ENCODE assay signal across 9 cellular contexts in the genomic region with DNA sequence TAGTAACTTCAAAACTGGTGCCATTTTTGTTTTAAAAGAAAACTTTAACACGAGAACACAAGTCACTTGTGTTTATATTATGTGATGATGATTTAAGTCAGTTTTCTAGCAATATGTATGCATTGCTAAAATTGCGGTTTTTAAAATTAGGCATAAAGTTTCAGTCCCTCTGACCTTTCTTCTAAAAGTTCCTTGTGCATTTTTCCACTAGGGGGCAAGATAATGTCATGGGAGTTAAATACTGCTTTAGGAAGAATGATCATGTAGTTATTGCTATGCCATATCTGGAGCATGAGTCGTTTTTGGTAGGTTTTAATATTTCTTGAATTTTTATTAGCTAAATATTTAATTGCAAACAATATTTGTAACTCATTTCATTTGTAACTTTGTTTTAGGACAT.
DNase-seq lines count a peak whose midpoint lies in the region; ATAC-seq lines count a peak whose summit lies in the region.
"Had no signal": no experiment of that assay in that cellular context is flagged by ENCODE, and none has a peak within 500 bp of the region (broad histone marks: within the 10 kb centered on the region; RNA-seq: fewer than 3 reads in every experiment).

No MANE protein-coding gene starts in this region.

- no peak for ATAC-seq in HG02981 (IDR thresholded peaks at IDR 0.05; ENCODE audit: unreplicated experiment)

- peak; percentile 7 for DNase-seq in NCI-H146 (lab: John Stamatoyannopoulos, UW)
- DNase-seq in NCI-H146 treated with DMSO at 0.1 percent for 48 hours (lab: John Stamatoyannopoulos, UW; ENCODE audit: unreplicated experiment) = no peak
- DNase-seq in NCI-H1694 (lab: John Stamatoyannopoulos, UW) = peak; percentile 40
- peak; percentile 47 for DNase-seq in cerebellar cortex (ENCODE audit: low spot score)
- peak; percentile 47 for DNase-seq in midbrain (lab: John Stamatoyannopoulos, UW)
- DNase-seq in iPS-NIHi7 (ENCODE audit: extremely low spot score) = no peak
- DNase-seq in substantia nigra (lab: John Stamatoyannopoulos, UW) = no peak
- DNase-seq: activated B cell treated with CpG ODN at 0.5 μM for 24 hours had no signal

- H3K27ac ChIP-seq in substantia nigra (ENCODE audit: low read depth, low read length, poor library complexity, severe bottlenecking) = no peak overlapping the region

Comparison
In these comparisons a context has a peak if more than half of its experiments do, and no peak if none do; other contexts are left out.
1. DNase-seq: peak in NCI-H146 (single experiment), NCI-H1694 (single experiment), cerebellar cortex (single experiment) and midbrain (single experiment); none in NCI-H146 treated with DMSO at 0.1 percent for 48 hours (single experiment), iPS-NIHi7 (single experiment) and substantia nigra (0 of 49).